Comparison of ENCODE assay signal across 15 cellular contexts in the genomic region with DNA sequence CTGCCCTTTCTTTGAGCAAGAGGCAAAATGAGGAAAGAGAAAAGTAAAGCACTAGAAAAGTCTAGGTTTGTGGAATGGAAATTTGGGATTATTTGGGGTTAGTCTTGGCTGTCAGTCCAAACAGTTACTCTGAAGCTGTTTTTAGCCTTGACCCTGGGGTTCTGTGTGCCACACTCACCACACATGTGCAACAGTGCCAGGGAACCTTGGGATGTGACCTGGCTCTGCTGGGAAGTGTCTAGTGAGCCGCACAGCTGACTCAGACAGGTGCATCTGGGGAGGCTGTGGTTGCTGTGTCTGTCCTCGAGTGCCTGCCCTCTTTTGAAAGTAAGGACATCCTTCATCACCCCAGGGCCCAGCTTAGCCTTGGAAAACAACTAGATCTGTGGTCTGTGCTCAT.
"Had no signal": no experiment of that assay in that cellular context is flagged by ENCODE, and none has a peak within 500 bp of the region (broad histone marks: within the 10 kb centered on the region; RNA-seq: fewer than 3 reads in every experiment).

No MANE protein-coding gene starts in this region.

- H3K27me3 ChIP-seq: brain microvascular endothelial cell, esophagus muscularis mucosa, neural progenitor cell, pancreas had no signal

- DNase-seq: activated CD4-positive, alpha-beta T cell treated with anti-CD3 and anti-CD28 coated beads, Interleukin-2, amount 50 U/mL, for 1 hour; activated naive CD4-positive, alpha-beta T cell; brain microvascular endothelial cell; glutamatergic neuron; mesenchymal stem cell; retina; Right ventricle myocardium superior; stimulated activated naive B cell treated with anti-CD40 and anti-IgM and Interleukin-4, amounts not matched to agents 10 μg/mL and 1 μg/mL and 100 μg/mL, for 72 hours; T-helper 2 cell; trophoblast cell had no signal

- H3K9me3 ChIP-seq: esophagus muscularis mucosa, pancreas had no signal

- H3K4me3 ChIP-seq: esophagus muscularis mucosa, neural progenitor cell, pancreas, smooth muscle cell had no signal

- ATAC-seq: stimulated activated naive B cell treated with anti-CD40 and anti-IgM and Interleukin-4, amounts not matched to agents 10 μg/mL and 1 μg/mL and 100 μg/mL, for 72 hours had no signal

- H3K4me2 ChIP-seq: neural progenitor cell, smooth muscle cell had no signal

- FAIRE-seq: pancreas had no signal

- H3K4me1 ChIP-seq: esophagus muscularis mucosa, neural progenitor cell, pancreas had no signal

- H3K9ac ChIP-seq: neural progenitor cell had no signal

- H3K9me3 Mint-ChIP-seq: activated T-helper 1 cell treated with anti-CD3 and anti-CD28 coated beads, Interleukin-12 subunit alpha, Interleukin-12 subunit beta, Interleukin-2, Interleukin-4 antibody, amounts not matched to agents 30 ng/mL and 10 ng/mL and 1 ng/mL, durations not matched to agents 14 hours and 24 hours and 36 hours; neural progenitor cell; stimulated activated naive B cell treated with anti-CD40 and anti-IgM and Interleukin-4, amounts not matched to agents 10 μg/mL and 1 μg/mL and 100 μg/mL, for 72 hours had no signal

- H2AFZ ChIP-seq: neural progenitor cell had no signal

- H3K36me3 ChIP-seq: neural progenitor cell had no signal

- H3K27ac Mint-ChIP-seq: activated T-helper 1 cell treated with anti-CD3 and anti-CD28 coated beads, Interleukin-12 subunit alpha, Interleukin-12 subunit beta, Interleukin-2, Interleukin-4 antibody, amounts not matched to agents 30 ng/mL and 10 ng/mL and 1 ng/mL, durations not matched to agents 14 hours and 24 hours and 36 hours; neural progenitor cell had no signal

- H3K27ac ChIP-seq: brain microvascular endothelial cell, esophagus muscularis mucosa, neural progenitor cell, pancreas had no signal
